ENCODE assay signal across 1 cellular context in the genomic region with DNA sequence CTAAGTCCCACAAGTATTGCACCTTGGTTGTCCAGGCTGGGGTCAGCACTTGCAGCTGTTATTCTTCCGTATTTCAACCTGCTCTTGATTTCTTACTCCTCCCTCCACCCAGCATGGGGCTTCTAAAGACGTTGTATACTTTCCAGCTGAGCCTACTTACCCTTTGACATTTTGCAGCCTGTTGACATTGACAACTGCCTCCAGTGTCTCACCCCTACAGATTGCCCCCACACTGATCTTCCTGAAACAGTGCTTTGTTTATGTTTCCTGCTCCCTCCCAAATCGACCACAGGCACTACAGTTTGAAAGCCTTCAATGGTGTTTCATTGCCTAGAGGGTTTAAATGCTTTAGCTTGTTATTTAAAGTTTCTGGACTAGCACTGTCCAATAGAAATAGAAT.
TF ChIP-seq lines count a peak whose summit lies in the region.

No MANE protein-coding gene starts in this region.

TF ChIP-seq in GM12878, 131 proteins besides CTCF, POLR2A, EP300 and RAD21 (continued from another document):
- TF ChIP-seq TAF1 (IDR thresholded peaks at IDR 0.05; ENCODE audit: borderline replicate concordance, low read depth, low read length) (no peak), MXI1 (IDR thresholded peaks at IDR 0.05; ENCODE audit: low read depth, low read length) (no peak), RBBP5 (conservative IDR thresholded peaks at IDR 0.05) (no peak), NRF1 (conservative IDR thresholded peaks at IDR 0.05; ENCODE audit: low read depth, low read length) (no peak), EGR1 (IDR thresholded peaks at IDR 0.05; ENCODE audit: borderline replicate concordance in 1 of 2, low read depth in 2 of 2, low read length in 2 of 2) (no peak)
- TF ChIP-seq, protein P1, sequence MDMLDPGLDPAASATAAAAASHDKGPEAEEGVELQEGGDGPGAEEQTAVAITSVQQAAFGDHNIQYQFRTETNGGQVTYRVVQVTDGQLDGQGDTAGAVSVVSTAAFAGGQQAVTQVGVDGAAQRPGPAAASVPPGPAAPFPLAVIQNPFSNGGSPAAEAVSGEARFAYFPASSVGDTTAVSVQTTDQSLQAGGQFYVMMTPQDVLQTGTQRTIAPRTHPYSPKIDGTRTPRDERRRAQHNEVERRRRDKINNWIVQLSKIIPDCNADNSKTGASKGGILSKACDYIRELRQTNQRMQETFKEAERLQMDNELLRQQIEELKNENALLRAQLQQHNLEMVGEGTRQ (IDR thresholded peaks at IDR 0.05; ENCODE audit: borderline replicate concordance, low read depth, low read length) = no peak
